Comparison of ENCODE assay signal across 1 cellular context in the genomic region with DNA sequence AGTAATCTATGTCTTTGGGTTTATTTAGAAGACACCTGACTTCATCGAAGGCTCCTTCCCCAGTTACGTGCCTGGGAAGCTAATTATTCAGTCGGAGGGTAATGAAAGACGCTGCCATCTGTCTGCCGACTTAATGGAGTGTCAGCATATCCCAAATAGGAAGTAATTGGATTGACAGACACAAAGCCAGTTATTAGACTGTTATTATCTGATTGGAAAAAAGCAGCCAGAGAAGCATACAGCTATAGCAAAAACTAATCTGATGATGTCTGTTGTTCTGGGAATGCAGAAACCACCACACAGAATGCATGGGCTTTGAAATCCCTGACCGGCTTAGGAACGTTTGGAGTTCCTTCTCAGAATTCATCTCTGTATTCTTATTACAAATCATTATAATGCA.
TF ChIP-seq lines count a peak whose summit lies in the region.

No MANE protein-coding gene starts in this region.

TF ChIP-seq in SK-N-SH, 30 proteins besides CTCF, POLR2A, EP300 and RAD21 (continued from another document):
- TF ChIP-seq, protein P1, sequence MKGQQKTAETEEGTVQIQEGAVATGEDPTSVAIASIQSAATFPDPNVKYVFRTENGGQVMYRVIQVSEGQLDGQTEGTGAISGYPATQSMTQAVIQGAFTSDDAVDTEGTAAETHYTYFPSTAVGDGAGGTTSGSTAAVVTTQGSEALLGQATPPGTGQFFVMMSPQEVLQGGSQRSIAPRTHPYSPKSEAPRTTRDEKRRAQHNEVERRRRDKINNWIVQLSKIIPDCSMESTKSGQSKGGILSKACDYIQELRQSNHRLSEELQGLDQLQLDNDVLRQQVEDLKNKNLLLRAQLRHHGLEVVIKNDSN (IDR thresholded peaks at IDR 0.05; ENCODE audit: borderline replicate concordance, low read depth) = no peak
- TF ChIP-seq JUND (IDR thresholded peaks at IDR 0.05) (no peak), RXRA (IDR thresholded peaks at IDR 0.05; ENCODE audit: borderline replicate concordance, low read depth) (no peak), RFX5 (IDR thresholded peaks at IDR 0.05; ENCODE audit: low read length) (no peak; the same call in 1 of the 2 replicates), TEAD4 (IDR thresholded peaks at IDR 0.05; ENCODE audit: borderline replicate concordance, insufficient read depth) (0 out of 2 replicates have a peak, but pooled peaks have one; percentile 27), SIN3A (IDR thresholded peaks at IDR 0.05; ENCODE audit: borderline replicate concordance, low read depth, low read length) (no peak), SMC3 (IDR thresholded peaks at IDR 0.05; ENCODE audit: low read depth, low read length) (no peak; the same call in 1 of the 2 replicates), RCOR1 (IDR thresholded peaks at IDR 0.05; ENCODE audit: low read length) (peak; percentile 99), CHD2 (IDR thresholded peaks at IDR 0.05; ENCODE audit: low read length, partially characterized antibody) (peak; percentile 96), FOSL2 (IDR thresholded peaks at IDR 0.05; ENCODE audit: borderline replicate concordance, low read depth) (no peak), NFIC (IDR thresholded peaks at IDR 0.05; ENCODE audit: borderline replicate concordance) (no peak)
- TF ChIP-seq, protein P2, sequence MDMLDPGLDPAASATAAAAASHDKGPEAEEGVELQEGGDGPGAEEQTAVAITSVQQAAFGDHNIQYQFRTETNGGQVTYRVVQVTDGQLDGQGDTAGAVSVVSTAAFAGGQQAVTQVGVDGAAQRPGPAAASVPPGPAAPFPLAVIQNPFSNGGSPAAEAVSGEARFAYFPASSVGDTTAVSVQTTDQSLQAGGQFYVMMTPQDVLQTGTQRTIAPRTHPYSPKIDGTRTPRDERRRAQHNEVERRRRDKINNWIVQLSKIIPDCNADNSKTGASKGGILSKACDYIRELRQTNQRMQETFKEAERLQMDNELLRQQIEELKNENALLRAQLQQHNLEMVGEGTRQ (IDR thresholded peaks at IDR 0.05; ENCODE audit: borderline replicate concordance, low read depth, low read length) = no peak
- TF ChIP-seq, protein P3, sequence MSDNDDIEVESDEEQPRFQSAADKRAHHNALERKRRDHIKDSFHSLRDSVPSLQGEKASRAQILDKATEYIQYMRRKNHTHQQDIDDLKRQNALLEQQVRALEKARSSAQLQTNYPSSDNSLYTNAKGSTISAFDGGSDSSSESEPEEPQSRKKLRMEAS (IDR thresholded peaks at IDR 0.05; ENCODE audit: low read depth) = no peak
- TF ChIP-seq, protein P4, sequence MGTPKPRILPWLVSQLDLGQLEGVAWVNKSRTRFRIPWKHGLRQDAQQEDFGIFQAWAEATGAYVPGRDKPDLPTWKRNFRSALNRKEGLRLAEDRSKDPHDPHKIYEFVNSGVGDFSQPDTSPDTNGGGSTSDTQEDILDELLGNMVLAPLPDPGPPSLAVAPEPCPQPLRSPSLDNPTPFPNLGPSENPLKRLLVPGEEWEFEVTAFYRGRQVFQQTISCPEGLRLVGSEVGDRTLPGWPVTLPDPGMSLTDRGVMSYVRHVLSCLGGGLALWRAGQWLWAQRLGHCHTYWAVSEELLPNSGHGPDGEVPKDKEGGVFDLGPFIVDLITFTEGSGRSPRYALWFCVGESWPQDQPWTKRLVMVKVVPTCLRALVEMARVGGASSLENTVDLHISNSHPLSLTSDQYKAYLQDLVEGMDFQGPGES (IDR thresholded peaks at IDR 0.05; ENCODE audit: low read depth, low read length) = no peak
TF ChIP-seq in SK-N-SH: peak in this region for 9.
